ENCODE assay signal across 13 cellular contexts in genomic region chr11:71991494-71991893, GRCh38. TPM values are rescaled to one million over a fixed set of nuclear protein-coding genes. Genes with fewer than 3 reads are reported as not detected.
DNase-seq lines count a peak whose midpoint lies in the region; ATAC-seq and TF ChIP-seq lines count a peak whose summit lies in the region.
"Had no signal": no experiment of that assay in that cellular context is flagged by ENCODE, and none has a peak within 500 bp of the region (broad histone marks: within the 10 kb centered on the region; RNA-seq: fewer than 3 reads in every experiment).

No MANE protein-coding gene starts in this region.

- H3K4me3 ChIP-seq in GM06990 (replicated peaks; ENCODE audit: low read depth, low read length) (no peak overlapping the region), SJCRH30 (no peak overlapping the region)
- H3K4me3 ChIP-seq: transverse colon had no signal

- H3K27ac ChIP-seq in SJCRH30: no peak overlapping the region
- H3K27ac ChIP-seq: transverse colon had no signal

- H3K4me3 Mint-ChIP-seq in T-helper 17 cell: no peak overlapping the region
- H3K4me3 Mint-ChIP-seq: activated naive CD4-positive, alpha-beta T cell treated with anti-CD3 and anti-CD28 coated beads for 36 hours; CD4-positive, alpha-beta memory T cell had no signal

- no peaks in the 10 kb centered on the region for H3K27me3 Mint-ChIP-seq in T-helper 17 cell
- H3K27me3 Mint-ChIP-seq: CD4-positive, alpha-beta memory T cell had no signal

- H3K27ac Mint-ChIP-seq in T-helper 17 cell: no peak overlapping the region
- H3K27ac Mint-ChIP-seq: activated naive CD4-positive, alpha-beta T cell treated with anti-CD3 and anti-CD28 coated beads for 36 hours had no signal

- H3K27me3 ChIP-seq in GM06990 (replicated peaks; ENCODE audit: control insufficient read depth, insufficient read depth, low read length): no peaks in the 10 kb centered on the region
- no peaks in the 10 kb centered on the region for H3K27me3 ChIP-seq in SJCRH30
- H3K27me3 ChIP-seq: transverse colon had no signal

- H3K4me1 Mint-ChIP-seq in T-helper 17 cell: peaks cover 3% of the 10 kb centered on the region

- DNase-seq in GM06990 (ENCODE audit: extremely low read depth, insufficient read length) (peak; percentile 79), T-helper 17 cell (no peak), NCI-H69 (lab: John Stamatoyannopoulos, UW) (no peak), AG08395 (ENCODE audit: low spot score) (no peak), SJCRH30 (no peak)
- DNase-seq: activated naive CD4-positive, alpha-beta T cell treated with anti-CD3 and anti-CD28 coated beads for 36 hours; CD4-positive, alpha-beta memory T cell; NCI-H187 treated with DMSO at 0.1 percent for 48 hours; T-helper 2 cell; transverse colon had no signal

- ATAC-seq in GM19467 (IDR thresholded peaks at IDR 0.05; ENCODE audit: unreplicated experiment): peak; percentile 50
- ATAC-seq in HG03097 (IDR thresholded peaks at IDR 0.05; ENCODE audit: low FRiP score, unreplicated experiment): peak; percentile 37
- ATAC-seq in T-helper 17 cell: peak; percentile 53
- no peak for ATAC-seq in GM18498 (IDR thresholded peaks at IDR 0.05; ENCODE audit: unreplicated experiment)

- no peaks in the 10 kb centered on the region for H3K4me1 ChIP-seq in SJCRH30

- no peak for TF ChIP-seq CTCF in GM06990 (IDR thresholded peaks at IDR 0.05; ENCODE audit: insufficient read depth, low read length, poor library complexity, severe bottlenecking)

- H3K36me3 Mint-ChIP-seq in T-helper 17 cell (ENCODE audit: low read depth): no peaks in the 10 kb centered on the region

- no peaks in the 10 kb centered on the region for H3K9me3 ChIP-seq in T-helper 17 cell (ENCODE audit: control insufficient read depth, low read length, poor library complexity, severe bottlenecking)
- no peaks in the 10 kb centered on the region for H3K9me3 ChIP-seq in SJCRH30 (replicated peaks)
- H3K9me3 ChIP-seq: transverse colon had no signal

- H3K36me3 ChIP-seq in GM06990 (ENCODE audit: control insufficient read depth, insufficient read depth, low read length): peaks cover 11% of the 10 kb centered on the region
- H3K36me3 ChIP-seq in SJCRH30: 0 out of 2 replicates have a peak, but pooled peaks cover 4% of the 10 kb centered on the region

RNA-seq across cellular contexts. Expression of gene IL18BP, which starts 7.2 kb away (rescaled TPM):
- 10 to 100 TPM; 25.7 to 28.0 TPM for total RNA-seq in T-helper 17 cell
- 3.6 and 5.5 TPM in 2 replicates for total RNA-seq in SJCRH30 (2014; rRNA removed; shearing (Covaris generic))
